ENCODE assay signal across 6 cellular contexts in the genomic region with DNA sequence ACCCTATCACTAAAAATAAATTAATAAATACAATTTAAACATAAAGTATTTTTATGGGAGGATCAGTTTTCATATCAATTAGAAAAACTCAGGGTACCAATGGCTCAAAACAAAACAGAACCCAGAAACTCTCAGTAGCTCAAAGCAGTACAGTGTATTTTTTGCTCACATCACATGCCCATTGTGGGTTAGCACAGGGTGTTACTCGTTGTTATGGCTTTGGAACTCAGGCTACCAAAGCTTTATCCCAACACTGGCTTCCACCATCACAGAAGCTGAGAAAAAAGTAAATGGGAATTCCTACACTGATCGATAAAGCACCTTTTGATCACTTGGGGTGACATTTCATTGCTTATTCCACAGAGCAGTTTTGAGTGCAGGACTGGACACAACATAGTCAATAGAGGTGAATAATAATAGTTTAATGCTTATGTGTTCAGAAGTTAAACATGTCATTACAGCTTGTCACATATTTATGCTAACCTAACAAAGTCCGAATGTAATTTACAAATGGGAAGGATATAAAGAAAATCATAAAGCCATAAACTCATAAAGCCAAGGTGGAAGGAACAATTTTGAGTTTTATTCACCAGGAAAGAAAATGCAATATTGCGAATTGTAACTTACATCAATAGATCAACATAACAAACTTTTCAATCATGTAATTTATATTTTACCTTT.
"Had no signal": no experiment of that assay in that cellular context is flagged by ENCODE, and none has a peak within 500 bp of the region (broad histone marks: within the 10 kb centered on the region; RNA-seq: fewer than 3 reads in every experiment).

No MANE protein-coding gene starts in this region.

- ATAC-seq: HepG2, K562 had no signal

- H3K27ac Mint-ChIP-seq: IgD-negative memory B cell had no signal

- H3K4me3 Mint-ChIP-seq: IgD-negative memory B cell had no signal

- DNase-seq: IMR-90 had no signal

- H3K4me3 ChIP-seq: K562 had no signal

- H3K27me3 Mint-ChIP-seq: IgD-negative memory B cell had no signal

- H3K36me3 Mint-ChIP-seq: IgD-negative memory B cell had no signal

- H3K27ac ChIP-seq: HL-60 had no signal

- FAIRE-seq: HepG2, HTR-8/SVneo, K562 had no signal
